ENCODE assay signal across 14 cellular contexts in the genomic region with DNA sequence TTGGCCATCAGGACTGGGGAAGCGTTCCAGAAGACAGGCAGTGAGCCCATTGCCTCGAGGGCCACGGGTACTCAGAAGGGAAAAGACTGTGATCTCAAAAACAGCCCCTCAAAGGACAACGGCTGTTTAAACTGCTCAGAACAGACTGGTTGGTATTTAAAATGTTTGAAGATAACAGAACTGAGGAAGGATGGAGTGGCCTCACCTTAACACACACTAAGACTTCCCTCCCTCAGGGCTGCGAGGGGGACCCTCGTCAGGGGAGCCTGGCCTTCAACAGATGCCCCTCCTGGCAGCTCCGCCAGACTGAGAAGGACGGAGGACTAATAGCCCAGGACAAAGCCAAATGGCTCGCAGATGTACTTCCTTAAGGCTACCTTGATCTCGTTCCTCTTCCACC. TPM values are rescaled to one million over a fixed set of nuclear protein-coding genes. Genes with fewer than 3 reads are reported as not detected.
DNase-seq lines count a peak whose midpoint lies in the region; ATAC-seq and TF ChIP-seq lines count a peak whose summit lies in the region.
"Had no signal": no experiment of that assay in that cellular context is flagged by ENCODE, and none has a peak within 500 bp of the region (broad histone marks: within the 10 kb centered on the region; RNA-seq: fewer than 3 reads in every experiment).

No MANE protein-coding gene starts in this region.

- peaks cover 4% of the 10 kb centered on the region; the same call in 1 of the 2 replicates for H4K20me1 ChIP-seq in DOHH2 (ENCODE audit: control insufficient read depth, insufficient read depth, low read depth, low read length)

- TF ChIP-seq CTCF in DOHH2 (IDR thresholded peaks at IDR 0.05; ENCODE audit: low read depth, low read length, poor library complexity, severe bottlenecking): no peak
- no peak for TF ChIP-seq CTCF in left lung (IDR thresholded peaks at IDR 0.05)

- no peaks in the 10 kb centered on the region for H3K27me3 Mint-ChIP-seq in T-helper 17 cell
- no peaks in the 10 kb centered on the region for H3K27me3 Mint-ChIP-seq in immature natural killer cell (ENCODE audit: low read depth in 3 of 3)
- H3K27me3 Mint-ChIP-seq: B cell had no signal

- H3K9me3 ChIP-seq in DOHH2 (ENCODE audit: control insufficient read depth, insufficient read depth, low read length) (no peaks in the 10 kb centered on the region), T-helper 17 cell (ENCODE audit: control insufficient read depth, low read length, poor library complexity, severe bottlenecking) (no peaks in the 10 kb centered on the region), skeletal muscle tissue (ENCODE audit: control insufficient read depth in 3 of 3, low read length in 3 of 3) (no peaks in the 10 kb centered on the region), left lung (no peaks in the 10 kb centered on the region)
- H3K9me3 ChIP-seq: adrenal gland had no signal

- H3F3A ChIP-seq in DOHH2 (ENCODE audit: control insufficient read depth, insufficient read depth): peaks cover 4% of the 10 kb centered on the region; the same call in 1 of the 2 replicates

- no peaks in the 10 kb centered on the region for H3K36me3 Mint-ChIP-seq in T-helper 17 cell (ENCODE audit: low read depth)
- peaks cover 0 to 9% (median 0%) of the 10 kb centered on the region in 3 donors for H3K36me3 Mint-ChIP-seq in immature natural killer cell

- no peak overlapping the region for H3K4me3 ChIP-seq in DOHH2 (ENCODE audit: low read length)
- H3K4me3 ChIP-seq in skeletal muscle tissue (ENCODE audit: low read length in 3 of 3): no peak overlapping the region
- no peak overlapping the region for H3K4me3 ChIP-seq in left lung

- H3K9ac ChIP-seq in skeletal muscle tissue (ENCODE audit: low read depth in 1 of 3, low read length in 3 of 3): peak overlapping the region in 2 of 3 donors; percentile 30 to 61

- H3K9me2 ChIP-seq in DOHH2 (replicated peaks; ENCODE audit: control insufficient read depth, low read length): no peaks in the 10 kb centered on the region

- H3K4me3 Mint-ChIP-seq in T-helper 17 cell (no peak overlapping the region), immature natural killer cell (peak overlapping the region in 3 of 5 donors; percentile 1 to 52 (median 12))

- intact Hi-C loops in left lung (cut with DNase I) (no loop called here), left cardiac atrium (cut with DNase I) (loop anchor here in 1 of 2 donors (5.0 kb wide), 1 partner anchor 47 kb away; no protein-coding TSS in a partner anchor)

- peaks cover 59% of the 10 kb centered on the region for H3K79me2 ChIP-seq in DOHH2 (ENCODE audit: control insufficient read depth, low read length)

- H3K4me2 ChIP-seq in DOHH2 (ENCODE audit: low read length): 0 out of 2 replicates have a peak overlapping the region, but pooled peaks have one; percentile 97

- peaks cover 6% of the 10 kb centered on the region for H3K36me3 ChIP-seq in DOHH2 (ENCODE audit: control insufficient read depth, low read length)
- H3K36me3 ChIP-seq in skeletal muscle tissue (ENCODE audit: control insufficient read depth in 3 of 3, insufficient read depth in 3 of 3, low read length in 3 of 3): peaks cover 0 to 2% (median 2%) of the 10 kb centered on the region in 3 donors
- no peaks in the 10 kb centered on the region for H3K36me3 ChIP-seq in left lung
- H3K36me3 ChIP-seq: adrenal gland had no signal

- H3K4me1 Mint-ChIP-seq in T-helper 17 cell (peaks cover 56% of the 10 kb centered on the region), immature natural killer cell (peaks cover 42 to 77% of the 10 kb centered on the region in 2 donors)

- DNase-seq in T-helper 17 cell (no peak), immature natural killer cell (no peak), left lung (no peak), left cardiac atrium (no peak)
- DNase-seq: adrenal gland, MV-4-11, NCI-H526 treated with DMSO at 0.1 percent for 48 hours, OCI-M1, small intestine had no signal

- H3K27ac ChIP-seq in DOHH2 (ENCODE audit: low read depth, low read length): no peak overlapping the region
- H3K27ac ChIP-seq in skeletal muscle tissue (ENCODE audit: low read depth, low read length): peak overlapping the region; percentile 42
- H3K27ac ChIP-seq in left lung: no peak overlapping the region

- ATAC-seq in T-helper 17 cell: no peak
- no peak for ATAC-seq in HG03378 (IDR thresholded peaks at IDR 0.05; ENCODE audit: unreplicated experiment)
- no peak for ATAC-seq in left lung
- no peak for ATAC-seq in left cardiac atrium

- peaks cover 62% of the 10 kb centered on the region for H3K4me1 ChIP-seq in DOHH2 (ENCODE audit: control insufficient read depth, low read length)
- peaks cover 49 to 66% (median 55%) of the 10 kb centered on the region in 3 donors for H3K4me1 ChIP-seq in skeletal muscle tissue (ENCODE audit: control insufficient read depth in 3 of 3, insufficient read depth in 3 of 3, low read length in 3 of 3)
- peaks cover 35 to 70% of the 10 kb centered on the region in 2 donors for H3K4me1 ChIP-seq in left lung

- H3K9me3 Mint-ChIP-seq in immature natural killer cell: no peaks in the 10 kb centered on the region

- peak overlapping the region; percentile 98 for H3K27ac Mint-ChIP-seq in T-helper 17 cell
- H3K27ac Mint-ChIP-seq in immature natural killer cell: peak overlapping the region in 3 of 6 donors; percentile 3 to 29 (median 5)

- H3K27me3 ChIP-seq in DOHH2 (ENCODE audit: control insufficient read depth, low read length) (no peaks in the 10 kb centered on the region), skeletal muscle tissue (ENCODE audit: control insufficient read depth in 3 of 3, insufficient read depth in 3 of 3, low read length in 3 of 3) (no peaks in the 10 kb centered on the region), left lung (no peaks in the 10 kb centered on the region)
- H3K27me3 ChIP-seq: adrenal gland had no signal

RNA-seq across cellular contexts. Expression of a gene that starts 2.6 kb away (rescaled TPM):
- 10 to 100 TPM; 41.1 to 42.6 TPM for total RNA-seq in T-helper 17 cell
- polyA plus RNA-seq in immature natural killer cell: 10 to 100 TPM in 1 of 3 donors, 1 to 10 TPM in 2; 3.3 to 11.0 (median 8.2) TPM
- total RNA-seq in skeletal muscle tissue: 8.9 TPM
- total RNA-seq in left lung: 10 to 100 TPM; 21.0 to 28.3 TPM
- total RNA-seq in left cardiac atrium: 10 to 100 TPM in 1 of 2 donors, 1 to 10 TPM in 1; 7.9 to 14.1 TPM

RNA-seq across cellular contexts. Expression of a gene that starts 59.9 kb away (rescaled TPM):
- 10 to 100 TPM; 12.3 to 16.0 TPM for total RNA-seq in T-helper 17 cell
- polyA plus RNA-seq in immature natural killer cell: not detected
- total RNA-seq in skeletal muscle tissue: 35.5 TPM
- 1 to 10 TPM; 1.2 to 7.5 TPM for total RNA-seq in left lung
- 10 to 100 TPM; 14.8 to 33.4 TPM for total RNA-seq in left cardiac atrium
- total RNA-seq: fibroblast of villous mesenchyme had no signal
